In the genomic region with DNA sequence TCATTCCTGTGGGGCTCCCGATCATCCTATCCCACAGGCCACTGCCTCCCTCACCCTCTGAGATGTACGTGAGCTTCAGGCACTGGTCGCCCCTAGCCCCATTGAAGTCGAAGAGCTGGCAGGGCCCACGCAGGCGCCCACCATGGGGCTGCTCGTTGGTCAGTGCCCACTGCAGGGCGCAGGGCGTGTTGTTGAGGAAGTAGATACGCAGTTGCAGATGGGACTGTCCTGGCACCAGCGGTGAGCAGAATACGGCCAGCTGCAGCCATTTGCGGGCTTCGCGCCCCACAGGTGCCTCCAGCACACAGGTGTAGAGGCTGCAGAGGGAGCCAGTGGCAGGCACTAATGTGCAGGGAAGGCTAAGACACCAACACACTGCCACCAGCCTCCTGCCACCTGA, we compare ENCODE assay signal across 26 cellular contexts. TPM values are rescaled to one million over a fixed set of nuclear protein-coding genes. Genes with fewer than 3 reads are reported as not detected.
DNase-seq lines count a peak whose midpoint lies in the region; ATAC-seq, FAIRE-seq and TF ChIP-seq lines count a peak whose summit lies in the region.
"Had no signal": no experiment of that assay in that cellular context is flagged by ENCODE, and none has a peak within 500 bp of the region (broad histone marks: within the 10 kb centered on the region; RNA-seq: fewer than 3 reads in every experiment).

No MANE protein-coding gene starts in this region.

- TF ChIP-seq POLR2A in HepG2 (IDR thresholded peaks at IDR 0.05; ENCODE audit: insufficient read depth in 1 of 2, low read depth in 2 of 2, low read length in 2 of 2) (no peak), right lobe of liver (IDR thresholded peaks at IDR 0.05) (no peak), spleen (IDR thresholded peaks at IDR 0.05) (no peak)

- WGBS in HepG2 (ENCODE audit: low lambda C conversion rate), result 97% methylated on average over 15 of the region's 15 CpGs
- 80% methylated on average over 2 of the region's 15 CpGs for WGBS in right lobe of liver (ENCODE audit: insufficient coverage, low coverage, low lambda C conversion rate, missing lambda C conversion rate)
- WGBS in spleen, 5 donors, result 84 to 98% (median 95%) methylated on average over 13 to 15 of the region's 15 CpGs

- no peaks in the 10 kb centered on the region for H4K20me1 ChIP-seq in HepG2 (ENCODE audit: insufficient read depth, low read length)
- H4K20me1 ChIP-seq in osteoblast (ENCODE audit: insufficient read depth, low read length), result no peaks in the 10 kb centered on the region
- H4K20me1 ChIP-seq: BLaER1 had no signal

- H3K4me2 ChIP-seq in HepG2 (ENCODE audit: low read depth, low read length) (no peak overlapping the region), osteoblast (ENCODE audit: insufficient read depth, low read length) (no peak overlapping the region)
- H3K4me2 ChIP-seq: BLaER1 had no signal

- H3K79me2 ChIP-seq in HepG2 (ENCODE audit: insufficient read depth, low read length) (no peaks in the 10 kb centered on the region), osteoblast (ENCODE audit: insufficient read depth, low read length) (no peaks in the 10 kb centered on the region)

- H3K27ac Mint-ChIP-seq in activated T-helper 17 cell treated with anti-CD3 and anti-CD28 coated beads, Interleukin-2, amount 50 U/mL, for 72 hours, result peak overlapping the region; percentile 14
- H3K27ac Mint-ChIP-seq: CD14-positive monocyte had no signal

- no peak for TF ChIP-seq EP300 in HepG2 (IDR thresholded peaks at IDR 0.05; ENCODE audit: low read depth in 2 of 2, low read length in 2 of 2)
- no peak for TF ChIP-seq EP300 in HepG2 (CRISPR knock-in tag; IDR thresholded peaks at IDR 0.05; ENCODE audit: borderline replicate concordance)

- no peak overlapping the region for H3K4me3 ChIP-seq in HepG2 (replicated peaks in 1 of 3; ENCODE audit: insufficient read depth in 1 of 3, low read depth in 2 of 3, low read length in 3 of 3)
- no peak overlapping the region for H3K4me3 ChIP-seq in right lobe of liver
- no peak overlapping the region for H3K4me3 ChIP-seq in osteoblast (ENCODE audit: insufficient read depth, low read length)
- no peak overlapping the region for H3K4me3 ChIP-seq in spleen
- H3K4me3 ChIP-seq: BLaER1 had no signal

- H3K27me3 Mint-ChIP-seq in activated T-helper 17 cell treated with anti-CD3 and anti-CD28 coated beads, Interleukin-2, amount 50 U/mL, for 72 hours, result no peaks in the 10 kb centered on the region
- H3K27me3 Mint-ChIP-seq: CD4-positive, alpha-beta memory T cell; CD4-positive, CD25-positive, alpha-beta regulatory T cell had no signal

- ATAC-seq in HepG2, result no peak
- no peak for ATAC-seq in right lobe of liver
- no peak for ATAC-seq in activated T-helper 17 cell treated with anti-CD3 and anti-CD28 coated beads, Interleukin-2, amount 50 U/mL, for 72 hours (replicated peaks)

- H3K4me1 ChIP-seq in HepG2 (ENCODE audit: insufficient read depth, low read length) (peaks cover 40% of the 10 kb centered on the region), right lobe of liver (peaks cover 0 to 34% (median 15%) of the 10 kb centered on the region in 4 donors), osteoblast (ENCODE audit: insufficient read depth, low read length) (peaks cover 4% of the 10 kb centered on the region), spleen (peaks cover under 1 to 16% (median 11%) of the 10 kb centered on the region in 6 donors)
- H3K4me1 ChIP-seq: BE2C had no signal

- no peak overlapping the region for H3K9ac ChIP-seq in HepG2 (ENCODE audit: insufficient read depth, low read depth, low read length)
- H3K9ac ChIP-seq: BLaER1 had no signal

- no peaks in the 10 kb centered on the region for H3K9me3 Mint-ChIP-seq in activated T-helper 17 cell treated with anti-CD3 and anti-CD28 coated beads, Interleukin-2, amount 50 U/mL, for 72 hours
- H3K9me3 Mint-ChIP-seq: CD4-positive, alpha-beta memory T cell; CD8-positive, alpha-beta memory T cell had no signal

- H3K27ac ChIP-seq in HepG2 (ENCODE audit: extremely low read length, insufficient read depth, low read length), result no peak overlapping the region
- H3K27ac ChIP-seq in right lobe of liver, result no peak overlapping the region
- H3K27ac ChIP-seq in osteoblast (ENCODE audit: low read depth, low read length), result no peak overlapping the region
- H3K27ac ChIP-seq in spleen, result no peak overlapping the region
- H3K27ac ChIP-seq: BLaER1 had no signal

- TF ChIP-seq CTCF in HepG2 (CRISPR knock-in tag; IDR thresholded peaks at IDR 0.05) (no peak), right lobe of liver (IDR thresholded peaks at IDR 0.05) (no peak), osteoblast (IDR thresholded peaks at IDR 0.05; ENCODE audit: extremely low read depth, low read depth, low read length) (no peak), spleen (IDR thresholded peaks at IDR 0.05 in 8 of 11, conservative IDR thresholded peaks at IDR 0.05 in 3 of 11) (no peak)

- H3K4me1 Mint-ChIP-seq in activated T-helper 17 cell treated with anti-CD3 and anti-CD28 coated beads, Interleukin-2, amount 50 U/mL, for 72 hours, result peaks cover 9% of the 10 kb centered on the region

- POLR2A ChIA-PET in HepG2 (lab: Yijun Ruan, JAX), result interaction anchor here (1.8 kb wide), 1 partner anchor 40 kb away, joined by 5 read pairs; a partner anchor contains a TSS

- TF ChIP-seq RAD21 in HepG2 (CRISPR knock-in tag; IDR thresholded peaks at IDR 0.05), result no peak

- CTCF ChIA-PET in HepG2 (lab: Yijun Ruan, JAX; ENCODE audit: low intra/inter-chr PET ratio, low total read pairs), result interaction anchor here (3.3 kb wide), 1 partner anchor 34 kb away, joined by 19 read pairs; no protein-coding TSS in a partner anchor

- H3K27me3 ChIP-seq in HepG2 (ENCODE audit: control insufficient read depth in 1 of 2, insufficient read depth in 2 of 2, low read length in 2 of 2) (no peaks in the 10 kb centered on the region), right lobe of liver (no peaks in the 10 kb centered on the region), osteoblast (ENCODE audit: insufficient read depth, low read length) (peaks cover 3% of the 10 kb centered on the region), spleen (replicated peaks in 1 of 7) (no peaks in the 10 kb centered on the region)
- H3K27me3 ChIP-seq: BE2C, BLaER1 had no signal

- intact Hi-C loops in HepG2 (cut with micrococcal nuclease; ENCODE audit: unreplicated experiment), result loop anchor here (1.0 kb wide), 1 partner anchor 34 kb away; no protein-coding TSS in a partner anchor
- intact Hi-C loops in right lobe of liver (cut with DNase I), result no loop called here
- intact Hi-C loops in spleen (cut with DNase I; ENCODE audit: low total_unique reads), result no loop called here

- no peaks in the 10 kb centered on the region for H3K36me3 Mint-ChIP-seq in activated T-helper 17 cell treated with anti-CD3 and anti-CD28 coated beads, Interleukin-2, amount 50 U/mL, for 72 hours (ENCODE audit: low read depth)
- H3K36me3 Mint-ChIP-seq: CD14-positive monocyte had no signal

- H3K36me3 ChIP-seq in HepG2 (replicated peaks in 1 of 2; ENCODE audit: control insufficient read depth in 1 of 2, insufficient read depth in 2 of 2, low read length in 2 of 2) (peaks cover 0 to 1% of the 10 kb centered on the region in 2 experiments; a peak in 1 of 5 replicates), right lobe of liver (peaks cover 0 to 37% (median 3%) of the 10 kb centered on the region in 4 donors), osteoblast (ENCODE audit: insufficient read depth, low read length) (no peaks in the 10 kb centered on the region), spleen (peaks cover 0 to 3% (median 0%) of the 10 kb centered on the region in 6 donors)
- H3K36me3 ChIP-seq: BE2C, BLaER1 had no signal

- DNase-seq in HepG2 (ENCODE audit: low spot score) (no peak), right lobe of liver (no peak), osteoblast (ENCODE audit: insufficient read length, low spot score, missing footprints) (peak; percentile 49), spleen (no peak), NCI-H82 (lab: John Stamatoyannopoulos, UW) (no peak), D341Med (ENCODE audit: low spot score) (no peak)
- DNase-seq: 8988T; ACHN; BE2C; C1 segment of cervical spinal cord; CD4-positive, alpha-beta memory T cell; CD4-positive, CD25-positive, alpha-beta regulatory T cell; CD8-positive, alpha-beta memory T cell; COR-L47; DMS79 treated with DMSO at 0.1 percent for 48 hours; GF-D8 had no signal

- in situ Hi-C loops in HepG2 (cut with HindIII; ENCODE audit: extremely low pct_ligation_motif_present, low pct_unique_long_range_greater_than_20kb), result loop anchor here (5.0 to 25.0 kb wide), 2 partner anchors 34 to 696 kb away; no protein-coding TSS in a partner anchor

- H3K9me3 ChIP-seq in HepG2 (ENCODE audit: low read length) (no peaks in the 10 kb centered on the region), right lobe of liver (no peaks in the 10 kb centered on the region), osteoblast (ENCODE audit: low read depth, low read length) (no peaks in the 10 kb centered on the region), spleen (no peaks in the 10 kb centered on the region)
- H3K9me3 ChIP-seq: BE2C, BLaER1 had no signal

- FAIRE-seq in HepG2 (lab: Jason Lieb, UNC), result no peak
- FAIRE-seq: A204.1, D721Med, G401.6, GM12891, GM19239 had no signal

- no TSS peak for BruUV-seq in HepG2 (replicated peaks; lab: Mats Ljungman, UMichigan)

- no peak overlapping the region for H3K4me3 Mint-ChIP-seq in activated T-helper 17 cell treated with anti-CD3 and anti-CD28 coated beads, Interleukin-2, amount 50 U/mL, for 72 hours
- H3K4me3 Mint-ChIP-seq: CD14-positive monocyte; CD4-positive, alpha-beta memory T cell; CD8-positive, alpha-beta memory T cell had no signal

- H2AFZ ChIP-seq in HepG2 (ENCODE audit: low read length), result no peak overlapping the region
- no peak overlapping the region for H2AFZ ChIP-seq in osteoblast (ENCODE audit: low read length)

RNA-seq across cellular contexts. Expression of a gene that starts 6.2 kb away (rescaled TPM):
- 0.87 and 2.4 TPM in 2 replicates for total RNA-seq in HepG2 (2016; rRNA removed; fragmentation: Illumina TruSeq; extraction: Trizol)
- 0.26 and 0.30 TPM in 2 replicates for total RNA-seq in HepG2 (2016; cell fraction: cytosol; rRNA removed; fragmentation: Illumina TruSeq; extraction: Trizol; ENCODE audit: low read depth)
- total RNA-seq in HepG2 (2016; cell fraction: insoluble cytoplasmic fraction; rRNA removed; fragmentation: Illumina TruSeq; extraction: Trizol), result 1.1 and 2.3 TPM in 2 replicates
- 0.55 and 0.80 TPM in 2 replicates for total RNA-seq in HepG2 (2016; cell fraction: membrane; rRNA removed; fragmentation: Illumina TruSeq; extraction: Trizol)
- 3.5 and 4.1 TPM in 2 replicates for total RNA-seq in HepG2 (2016; cell fraction: nucleus; rRNA removed; fragmentation: Illumina TruSeq; extraction: Trizol)
- polyA plus RNA-seq in HepG2 (2011; rRNA removed), result 2.5 TPM in 2 replicates
- polyA plus RNA-seq in HepG2 (2011; cell fraction: cytosol; rRNA removed), result 1.00 and 1.4 TPM in 2 replicates
- 15.4 and 20.4 TPM in 2 replicates for polyA plus RNA-seq in HepG2 (2011; cell fraction: nucleus; rRNA removed)
- 2.4 and 2.5 TPM in 2 replicates for polyA plus RNA-seq in HepG2 (2012)
- polyA plus RNA-seq in HepG2 (2016; cell fraction: cytosol; fragmentation: Illumina TruSeq; extraction: Trizol; ENCODE audit: low read depth), result 0.23 and 0.29 TPM in 2 replicates
- polyA plus RNA-seq in HepG2 (2016; cell fraction: insoluble cytoplasmic fraction; fragmentation: Illumina TruSeq; extraction: Trizol; ENCODE audit: low read depth), result 0.71 and 0.86 TPM in 2 replicates
- 0.43 and 0.89 TPM in 2 replicates for polyA plus RNA-seq in HepG2 (2016; cell fraction: membrane; fragmentation: Illumina TruSeq; extraction: Trizol; ENCODE audit: low read depth)
- polyA plus RNA-seq in HepG2 (2016; cell fraction: nucleus; fragmentation: Illumina TruSeq; extraction: Trizol; ENCODE audit: insufficient read depth, low read depth), result 9.8 and 11.9 TPM in 2 replicates
- 1.6 TPM in 1 of 2 replicates, not detected in the other for polyA minus RNA-seq in HepG2 (2011; rRNA and poly(A)+ RNA removed; ENCODE audit: low replicate concordance)
- polyA minus RNA-seq in HepG2 (2011; cell fraction: cytosol; rRNA and poly(A)+ RNA removed), result 0.35 TPM in 1 of 2 replicates, not detected in the other
- 2.5 and 4.4 TPM in 2 replicates for polyA minus RNA-seq in HepG2 (2011; cell fraction: nucleus; rRNA and poly(A)+ RNA removed)
- total RNA-seq in right lobe of liver, result 10 to 100 TPM in 4 of 6 experiments, 1 to 10 TPM in 2; 5.0 to 35.7 (median 13.5) TPM
- total RNA-seq in activated T-helper 17 cell treated with anti-CD3 and anti-CD28 coated beads, Interleukin-2, amount 50 U/mL, for 72 hours, result 1 to 10 TPM; 2.9 to 6.7 TPM
- total RNA-seq in osteoblast, result under 0.01 TPM in 1 of 2 replicates, not detected in the other
- total RNA-seq in spleen, result 1 to 10 TPM; 1.7 to 3.9 (median 2.6) TPM
- 1 to 10 TPM; 1.4 to 3.0 (median 2.8) TPM for polyA plus RNA-seq in spleen

RNA-seq across cellular contexts. Expression of a gene that starts 9.4 kb away (rescaled TPM):
- total RNA-seq in HepG2 (2016; rRNA removed; fragmentation: Illumina TruSeq; extraction: Trizol) (not detected in 2 replicates), right lobe of liver (under 1 TPM; 0.22 to 0.86 (median 0.52) TPM), osteoblast (not detected in 2 replicates), spleen (1 to 10 TPM in 1 of 7 donors, not detected in 6; 6.3 TPM)
- not detected in 2 replicates for total RNA-seq in HepG2 (2016; cell fraction: cytosol; rRNA removed; fragmentation: Illumina TruSeq; extraction: Trizol; ENCODE audit: low read depth)
- 0.21 and 0.28 TPM in 2 replicates for total RNA-seq in HepG2 (2016; cell fraction: insoluble cytoplasmic fraction; rRNA removed; fragmentation: Illumina TruSeq; extraction: Trizol)
- not detected in 2 replicates for total RNA-seq in HepG2 (2016; cell fraction: membrane; rRNA removed; fragmentation: Illumina TruSeq; extraction: Trizol)
- total RNA-seq in HepG2 (2016; cell fraction: nucleus; rRNA removed; fragmentation: Illumina TruSeq; extraction: Trizol), result not detected in 2 replicates
- polyA plus RNA-seq in HepG2 (2011; rRNA removed) (0.14 and 0.55 TPM in 2 replicates), spleen (under 1 TPM in 1 of 3 donors, not detected in 2; 0.54 TPM)
- 0.14 and 0.51 TPM in 2 replicates for polyA plus RNA-seq in HepG2 (2011; cell fraction: cytosol; rRNA removed)
- 0.16 TPM in 1 of 2 replicates, not detected in the other for polyA plus RNA-seq in HepG2 (2011; cell fraction: nucleus; rRNA removed)
- 0.25 TPM in 1 of 2 replicates, not detected in the other for polyA plus RNA-seq in HepG2 (2012)
- polyA plus RNA-seq in HepG2 (2016; cell fraction: cytosol; fragmentation: Illumina TruSeq; extraction: Trizol; ENCODE audit: low read depth), result not detected in 2 replicates
- not detected in 2 replicates for polyA plus RNA-seq in HepG2 (2016; cell fraction: insoluble cytoplasmic fraction; fragmentation: Illumina TruSeq; extraction: Trizol; ENCODE audit: low read depth)
- polyA plus RNA-seq in HepG2 (2016; cell fraction: membrane; fragmentation: Illumina TruSeq; extraction: Trizol; ENCODE audit: low read depth), result not detected in 2 replicates
- polyA plus RNA-seq in HepG2 (2016; cell fraction: nucleus; fragmentation: Illumina TruSeq; extraction: Trizol; ENCODE audit: insufficient read depth, low read depth), result not detected in 2 replicates
- 0.72 TPM in 1 of 2 replicates, not detected in the other for polyA minus RNA-seq in HepG2 (2011; rRNA and poly(A)+ RNA removed; ENCODE audit: low replicate concordance)
- polyA minus RNA-seq in HepG2 (2011; cell fraction: cytosol; rRNA and poly(A)+ RNA removed), result not detected in 2 replicates
- polyA minus RNA-seq in HepG2 (2011; cell fraction: nucleus; rRNA and poly(A)+ RNA removed), result not detected in 2 replicates
- total RNA-seq in activated T-helper 17 cell treated with anti-CD3 and anti-CD28 coated beads, Interleukin-2, amount 50 U/mL, for 72 hours, result not detected
- total RNA-seq: A673; CD4-positive, alpha-beta memory T cell; CD4-positive, CD25-positive, alpha-beta regulatory T cell; CD8-positive, alpha-beta memory T cell had no signal
- polyA plus RNA-seq: AG04450; CD14-positive monocyte; CD4-positive, alpha-beta memory T cell; CD4-positive, CD25-positive, alpha-beta regulatory T cell; CD8-positive, alpha-beta memory T cell had no signal

RNA-seq across cellular contexts. Expression of a gene that starts 20.2 kb away (rescaled TPM):
- total RNA-seq in HepG2 (2016; rRNA removed; fragmentation: Illumina TruSeq; extraction: Trizol) (0.09 and 0.35 TPM in 2 replicates), right lobe of liver (not detected), osteoblast (not detected in 2 replicates), spleen (under 1 TPM in 1 of 7 donors, not detected in 6; 0.23 TPM)
- not detected in 2 replicates for total RNA-seq in HepG2 (2016; cell fraction: cytosol; rRNA removed; fragmentation: Illumina TruSeq; extraction: Trizol; ENCODE audit: low read depth)
- total RNA-seq in HepG2 (2016; cell fraction: insoluble cytoplasmic fraction; rRNA removed; fragmentation: Illumina TruSeq; extraction: Trizol), result 0.09 and 0.33 TPM in 2 replicates
- total RNA-seq in HepG2 (2016; cell fraction: membrane; rRNA removed; fragmentation: Illumina TruSeq; extraction: Trizol), result not detected in 2 replicates
- not detected in 2 replicates for total RNA-seq in HepG2 (2016; cell fraction: nucleus; rRNA removed; fragmentation: Illumina TruSeq; extraction: Trizol)
- polyA plus RNA-seq in HepG2 (2011; rRNA removed) (not detected in 2 replicates), spleen (not detected)
- 0.08 and 0.10 TPM in 2 replicates for polyA plus RNA-seq in HepG2 (2011; cell fraction: cytosol; rRNA removed)
- not detected in 2 replicates for polyA plus RNA-seq in HepG2 (2011; cell fraction: nucleus; rRNA removed)
- polyA plus RNA-seq in HepG2 (2012), result 0.28 and 0.79 TPM in 2 replicates
- not detected in 2 replicates for polyA plus RNA-seq in HepG2 (2016; cell fraction: cytosol; fragmentation: Illumina TruSeq; extraction: Trizol; ENCODE audit: low read depth)
- 0.44 TPM in 1 of 2 replicates, not detected in the other for polyA plus RNA-seq in HepG2 (2016; cell fraction: insoluble cytoplasmic fraction; fragmentation: Illumina TruSeq; extraction: Trizol; ENCODE audit: low read depth)
- not detected in 2 replicates for polyA plus RNA-seq in HepG2 (2016; cell fraction: membrane; fragmentation: Illumina TruSeq; extraction: Trizol; ENCODE audit: low read depth)
- polyA plus RNA-seq in HepG2 (2016; cell fraction: nucleus; fragmentation: Illumina TruSeq; extraction: Trizol; ENCODE audit: insufficient read depth, low read depth), result not detected in 2 replicates
- polyA minus RNA-seq in HepG2 (2011; rRNA and poly(A)+ RNA removed; ENCODE audit: low replicate concordance), result not detected in 2 replicates
- not detected in 2 replicates for polyA minus RNA-seq in HepG2 (2011; cell fraction: cytosol; rRNA and poly(A)+ RNA removed)
- 0.64 TPM in 1 of 2 replicates, not detected in the other for polyA minus RNA-seq in HepG2 (2011; cell fraction: nucleus; rRNA and poly(A)+ RNA removed)
- total RNA-seq in activated T-helper 17 cell treated with anti-CD3 and anti-CD28 coated beads, Interleukin-2, amount 50 U/mL, for 72 hours, result not detected
- total RNA-seq: A673; CD4-positive, alpha-beta memory T cell; CD4-positive, CD25-positive, alpha-beta regulatory T cell; CD8-positive, alpha-beta memory T cell had no signal
- polyA plus RNA-seq: AG04450; CD8-positive, alpha-beta memory T cell had no signal

RNA-seq across cellular contexts. Expression of a gene that starts 39.3 kb away (rescaled TPM):
- total RNA-seq in HepG2 (2016; rRNA removed; fragmentation: Illumina TruSeq; extraction: Trizol) (49.0 and 60.4 TPM in 2 replicates), right lobe of liver (10 to 100 TPM; 14.8 to 26.2 (median 21.7) TPM), osteoblast (7.2 and 7.7 TPM in 2 replicates), spleen (10 to 100 TPM; 20.7 to 41.3 (median 31.1) TPM)
- 27.4 and 28.2 TPM in 2 replicates for total RNA-seq in HepG2 (2016; cell fraction: cytosol; rRNA removed; fragmentation: Illumina TruSeq; extraction: Trizol; ENCODE audit: low read depth)
- 49.5 and 55.0 TPM in 2 replicates for total RNA-seq in HepG2 (2016; cell fraction: insoluble cytoplasmic fraction; rRNA removed; fragmentation: Illumina TruSeq; extraction: Trizol)
- total RNA-seq in HepG2 (2016; cell fraction: membrane; rRNA removed; fragmentation: Illumina TruSeq; extraction: Trizol), result 39.5 and 41.0 TPM in 2 replicates
- total RNA-seq in HepG2 (2016; cell fraction: nucleus; rRNA removed; fragmentation: Illumina TruSeq; extraction: Trizol), result 50.8 and 56.3 TPM in 2 replicates
- polyA plus RNA-seq in HepG2 (2011; rRNA removed) (14.0 and 18.4 TPM in 2 replicates), spleen (10 to 100 TPM; 28.5 to 41.4 (median 38.8) TPM)
- polyA plus RNA-seq in HepG2 (2011; cell fraction: cytosol; rRNA removed), result 8.9 and 11.4 TPM in 2 replicates
- 21.1 TPM in 2 replicates for polyA plus RNA-seq in HepG2 (2011; cell fraction: nucleus; rRNA removed)
- 29.6 and 43.1 TPM in 2 replicates for polyA plus RNA-seq in HepG2 (2012)
- polyA plus RNA-seq in HepG2 (2016; cell fraction: cytosol; fragmentation: Illumina TruSeq; extraction: Trizol; ENCODE audit: low read depth), result 32.3 and 41.1 TPM in 2 replicates
- 75.4 and 76.2 TPM in 2 replicates for polyA plus RNA-seq in HepG2 (2016; cell fraction: insoluble cytoplasmic fraction; fragmentation: Illumina TruSeq; extraction: Trizol; ENCODE audit: low read depth)
- polyA plus RNA-seq in HepG2 (2016; cell fraction: membrane; fragmentation: Illumina TruSeq; extraction: Trizol; ENCODE audit: low read depth), result 40.8 and 42.5 TPM in 2 replicates
- polyA plus RNA-seq in HepG2 (2016; cell fraction: nucleus; fragmentation: Illumina TruSeq; extraction: Trizol; ENCODE audit: insufficient read depth, low read depth), result 45.0 and 50.9 TPM in 2 replicates
- polyA minus RNA-seq in HepG2 (2011; rRNA and poly(A)+ RNA removed; ENCODE audit: low replicate concordance), result 5.5 and 10.5 TPM in 2 replicates
- 4.2 and 5.0 TPM in 2 replicates for polyA minus RNA-seq in HepG2 (2011; cell fraction: cytosol; rRNA and poly(A)+ RNA removed)
- 52.7 and 65.8 TPM in 2 replicates for polyA minus RNA-seq in HepG2 (2011; cell fraction: nucleus; rRNA and poly(A)+ RNA removed)
- total RNA-seq in activated T-helper 17 cell treated with anti-CD3 and anti-CD28 coated beads, Interleukin-2, amount 50 U/mL, for 72 hours, result 10 to 100 TPM; 31.8 to 41.2 TPM

RNA-seq across cellular contexts. Expression of a gene that starts 39.9 kb away (rescaled TPM):
- total RNA-seq in HepG2 (2016; rRNA removed; fragmentation: Illumina TruSeq; extraction: Trizol) (22.9 and 52.0 TPM in 2 replicates), right lobe of liver (10 to 100 TPM in 1 of 6 experiments, 1 to 10 TPM in 5; 6.4 to 11.7 (median 7.7) TPM), osteoblast (8.0 and 9.4 TPM in 2 replicates), spleen (10 to 100 TPM; 24.4 to 34.8 (median 25.7) TPM)
- 3.6 and 4.8 TPM in 2 replicates for total RNA-seq in HepG2 (2016; cell fraction: cytosol; rRNA removed; fragmentation: Illumina TruSeq; extraction: Trizol; ENCODE audit: low read depth)
- total RNA-seq in HepG2 (2016; cell fraction: insoluble cytoplasmic fraction; rRNA removed; fragmentation: Illumina TruSeq; extraction: Trizol), result 22.0 and 49.9 TPM in 2 replicates
- total RNA-seq in HepG2 (2016; cell fraction: membrane; rRNA removed; fragmentation: Illumina TruSeq; extraction: Trizol), result 18.4 and 21.5 TPM in 2 replicates
- total RNA-seq in HepG2 (2016; cell fraction: nucleus; rRNA removed; fragmentation: Illumina TruSeq; extraction: Trizol), result 33.7 and 34.3 TPM in 2 replicates
- polyA plus RNA-seq in HepG2 (2011; rRNA removed) (14.8 and 16.0 TPM in 2 replicates), spleen (10 to 100 TPM in 1 of 3 donors, 1 to 10 TPM in 2; 6.4 to 10.1 (median 8.7) TPM)
- polyA plus RNA-seq in HepG2 (2011; cell fraction: cytosol; rRNA removed), result 9.2 and 9.9 TPM in 2 replicates
- 19.0 and 21.1 TPM in 2 replicates for polyA plus RNA-seq in HepG2 (2011; cell fraction: nucleus; rRNA removed)
- 18.5 and 18.9 TPM in 2 replicates for polyA plus RNA-seq in HepG2 (2012)
- polyA plus RNA-seq in HepG2 (2016; cell fraction: cytosol; fragmentation: Illumina TruSeq; extraction: Trizol; ENCODE audit: low read depth), result 2.2 and 3.1 TPM in 2 replicates
- 61.2 and 64.1 TPM in 2 replicates for polyA plus RNA-seq in HepG2 (2016; cell fraction: insoluble cytoplasmic fraction; fragmentation: Illumina TruSeq; extraction: Trizol; ENCODE audit: low read depth)
- polyA plus RNA-seq in HepG2 (2016; cell fraction: membrane; fragmentation: Illumina TruSeq; extraction: Trizol; ENCODE audit: low read depth), result 9.3 and 11.6 TPM in 2 replicates
- 65.3 and 68.8 TPM in 2 replicates for polyA plus RNA-seq in HepG2 (2016; cell fraction: nucleus; fragmentation: Illumina TruSeq; extraction: Trizol; ENCODE audit: insufficient read depth, low read depth)
- 53.8 and 56.2 TPM in 2 replicates for polyA minus RNA-seq in HepG2 (2011; rRNA and poly(A)+ RNA removed; ENCODE audit: low replicate concordance)
- polyA minus RNA-seq in HepG2 (2011; cell fraction: cytosol; rRNA and poly(A)+ RNA removed), result 15.1 and 18.1 TPM in 2 replicates
- polyA minus RNA-seq in HepG2 (2011; cell fraction: nucleus; rRNA and poly(A)+ RNA removed), result 22.9 and 23.2 TPM in 2 replicates
- 10 to 100 TPM; 23.3 to 25.0 TPM for total RNA-seq in activated T-helper 17 cell treated with anti-CD3 and anti-CD28 coated beads, Interleukin-2, amount 50 U/mL, for 72 hours
